Comparison of ENCODE assay signal across 15 cellular contexts in the genomic region with DNA sequence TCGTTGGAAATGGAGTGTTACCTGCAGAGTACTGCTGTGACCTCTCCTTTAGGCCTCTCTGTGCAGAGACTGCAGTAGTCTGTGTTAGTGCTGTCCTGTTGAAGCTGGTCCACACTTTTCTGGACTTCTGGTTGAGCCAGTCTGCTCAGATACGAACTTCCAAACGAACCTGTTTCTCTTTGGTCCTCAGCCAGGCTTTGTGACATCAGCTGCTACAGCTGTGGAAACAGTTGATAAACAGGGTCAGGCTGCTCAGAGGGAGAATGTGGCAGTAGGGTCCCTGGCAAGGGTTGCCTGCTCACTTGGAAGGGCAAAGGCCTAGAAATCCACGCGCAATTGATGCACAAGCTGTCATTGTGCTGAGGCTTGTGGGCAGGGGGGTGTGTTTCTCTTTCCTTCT.
A peak's percentile ranks its signal among the peaks of the same experiment; 100 is the strongest.
DNase-seq lines count a peak whose midpoint lies in the region; ATAC-seq, FAIRE-seq and TF ChIP-seq lines count a peak whose summit lies in the region.
"Had no signal": no experiment of that assay in that cellular context is flagged by ENCODE, and none has a peak within 500 bp of the region (broad histone marks: within the 10 kb centered on the region; RNA-seq: fewer than 3 reads in every experiment).

No MANE protein-coding gene starts in this region.

- TF ChIP-seq CTCF in PC-3 (conservative IDR thresholded peaks at IDR 0.05; ENCODE audit: low read depth, low read length) (no peak), kidney (IDR thresholded peaks at IDR 0.05; ENCODE audit: borderline replicate concordance, extremely low read depth, insufficient read depth) (no peak)

- ATAC-seq in PC-3, result peak; percentile 52
- ATAC-seq in HG03457 (IDR thresholded peaks at IDR 0.05; ENCODE audit: unreplicated experiment), result no peak
- no peak for ATAC-seq in stimulated activated naive B cell treated with anti-CD40 and anti-IgM and Interleukin-4, amounts not matched to agents 10 μg/mL and 1 μg/mL and 100 μg/mL, for 72 hours (replicated peaks)
- no peak for ATAC-seq in HG03378 (IDR thresholded peaks at IDR 0.05; ENCODE audit: unreplicated experiment)
- ATAC-seq: activated CD8-positive, alpha-beta T cell treated with anti-CD3 and anti-CD28 coated beads, Interleukin-2, amount 10 ng/mL, durations not matched to agents 7 days and 5 days; stimulated activated naive CD8-positive, alpha-beta T cell treated with anti-CD3 and anti-CD28 coated beads, Interleukin-15, amount 100 ng/mL, for 72 hours had no signal

- no peaks in the 10 kb centered on the region for H3F3A ChIP-seq in PC-3 (ENCODE audit: low read length, unreplicated experiment)

- H3K36me3 ChIP-seq in PC-3 (ENCODE audit: low read depth, low read length), result no peaks in the 10 kb centered on the region
- no peaks in the 10 kb centered on the region for H3K36me3 ChIP-seq in kidney (ENCODE audit: control insufficient read depth in 1 of 2, insufficient read depth in 2 of 2, low read length in 2 of 2)
- H3K36me3 ChIP-seq: esophagus muscularis mucosa had no signal

- H3K4me1 Mint-ChIP-seq in stimulated activated naive B cell treated with anti-CD40 and anti-IgM and Interleukin-4, amounts not matched to agents 10 μg/mL and 1 μg/mL and 100 μg/mL, for 72 hours, result no peaks in the 10 kb centered on the region
- H3K4me1 Mint-ChIP-seq: central memory CD8-positive, alpha-beta T cell; stimulated activated naive CD8-positive, alpha-beta T cell treated with anti-CD3 and anti-CD28 coated beads, Interleukin-15, amount 100 ng/mL, for 72 hours had no signal

- H4K20me1 ChIP-seq in PC-3 (ENCODE audit: low read length), result no peaks in the 10 kb centered on the region

- H2AFZ ChIP-seq in PC-3 (ENCODE audit: low read length), result no peak overlapping the region

- intact Hi-C loops in PC-3 (cut with micrococcal nuclease), result no loop called here
- intact Hi-C loops in kidney (cut with DNase I), result no loop called here

- no peaks in the 10 kb centered on the region for H3K9me2 ChIP-seq in PC-3 (replicated peaks; ENCODE audit: low read length)

- H3K9me3 Mint-ChIP-seq in stimulated activated naive B cell treated with anti-CD40 and anti-IgM and Interleukin-4, amounts not matched to agents 10 μg/mL and 1 μg/mL and 100 μg/mL, for 72 hours, result no peaks in the 10 kb centered on the region
- H3K9me3 Mint-ChIP-seq: central memory CD8-positive, alpha-beta T cell; stimulated activated naive CD8-positive, alpha-beta T cell treated with anti-CD3 and anti-CD28 coated beads, Interleukin-15, amount 100 ng/mL, for 72 hours had no signal

- H3K79me2 ChIP-seq in PC-3 (ENCODE audit: low read length), result no peaks in the 10 kb centered on the region

- no peak overlapping the region for H3K9ac ChIP-seq in PC-3 (ENCODE audit: low read length)
- no peak overlapping the region for H3K9ac ChIP-seq in kidney (ENCODE audit: low read length in 2 of 2)
- H3K9ac ChIP-seq: KMS-11 had no signal

- H3K36me3 Mint-ChIP-seq in stimulated activated naive B cell treated with anti-CD40 and anti-IgM and Interleukin-4, amounts not matched to agents 10 μg/mL and 1 μg/mL and 100 μg/mL, for 72 hours, result no peaks in the 10 kb centered on the region

- DNase-seq in ELF-1 (ENCODE audit: low read depth, low spot score) (peak; percentile 57), PC-3 (peak; percentile 84), kidney (no peak), renal cortical epithelial cell (ENCODE audit: low read depth) (peak; percentile 33)
- DNase-seq in stimulated activated naive B cell treated with anti-CD40 and anti-IgM and Interleukin-4, amounts not matched to agents 10 μg/mL and 1 μg/mL and 100 μg/mL, for 72 hours, result no peak
- DNase-seq: activated CD8-positive, alpha-beta T cell treated with anti-CD3 and anti-CD28 coated beads, Interleukin-2, amount 10 ng/mL, durations not matched to agents 7 days and 5 days; activated naive CD4-positive, alpha-beta T cell; NCI-H2081 treated with DMSO at 0.1 percent for 48 hours; stimulated activated naive CD8-positive, alpha-beta T cell treated with anti-CD3 and anti-CD28 coated beads, Interleukin-15, amount 100 ng/mL, for 72 hours; T-helper 9 cell had no signal

- H3K27ac Mint-ChIP-seq in stimulated activated naive B cell treated with anti-CD40 and anti-IgM and Interleukin-4, amounts not matched to agents 10 μg/mL and 1 μg/mL and 100 μg/mL, for 72 hours, result no peak overlapping the region
- H3K27ac Mint-ChIP-seq: activated CD8-positive, alpha-beta T cell treated with anti-CD3 and anti-CD28 coated beads, Interleukin-2, amount 10 ng/mL, durations not matched to agents 7 days and 5 days; stimulated activated naive CD8-positive, alpha-beta T cell treated with anti-CD3 and anti-CD28 coated beads, Interleukin-15, amount 100 ng/mL, for 72 hours had no signal

- H3K4me1 ChIP-seq in PC-3 (ENCODE audit: insufficient read depth, low read length) (peaks cover 16% of the 10 kb centered on the region), kidney (ENCODE audit: control insufficient read depth in 1 of 2, insufficient read depth in 1 of 2, low read depth in 1 of 2, low read length in 2 of 2) (peaks cover 7 to 17% of the 10 kb centered on the region in 2 donors)

- BruUV-seq in PC-3 (replicated peaks; lab: Mats Ljungman, UMichigan), result no TSS peak

- peaks cover 28 to 31% of the 10 kb centered on the region in 2 donors for H3K27me3 Mint-ChIP-seq in stimulated activated naive B cell treated with anti-CD40 and anti-IgM and Interleukin-4, amounts not matched to agents 10 μg/mL and 1 μg/mL and 100 μg/mL, for 72 hours

- no peak for FAIRE-seq in kidney (lab: Jason Lieb, UNC)

- peak overlapping the region; percentile 45 for H3K4me2 ChIP-seq in PC-3 (ENCODE audit: low read length)
- H3K4me2 ChIP-seq: KMS-11 had no signal

- no peak overlapping the region for H3K4me3 Mint-ChIP-seq in stimulated activated naive B cell treated with anti-CD40 and anti-IgM and Interleukin-4, amounts not matched to agents 10 μg/mL and 1 μg/mL and 100 μg/mL, for 72 hours
- H3K4me3 Mint-ChIP-seq: activated CD8-positive, alpha-beta T cell treated with anti-CD3 and anti-CD28 coated beads, Interleukin-2, amount 10 ng/mL, durations not matched to agents 7 days and 5 days; central memory CD8-positive, alpha-beta T cell; stimulated activated naive CD8-positive, alpha-beta T cell treated with anti-CD3 and anti-CD28 coated beads, Interleukin-15, amount 100 ng/mL, for 72 hours had no signal

- H3K4me3 ChIP-seq in PC-3 (ENCODE audit: low read length) (no peak overlapping the region), kidney (ENCODE audit: low read length in 2 of 2) (no peak overlapping the region)
- H3K4me3 ChIP-seq: esophagus muscularis mucosa had no signal

- H3K27me3 ChIP-seq in PC-3 (ENCODE audit: low read length), result no peaks in the 10 kb centered on the region
- H3K27me3 ChIP-seq: esophagus muscularis mucosa had no signal

- H3K9me3 ChIP-seq in PC-3 (ENCODE audit: low read length) (no peaks in the 10 kb centered on the region), kidney (ENCODE audit: control insufficient read depth in 1 of 2, low read length in 2 of 2) (no peaks in the 10 kb centered on the region)
- H3K9me3 ChIP-seq: esophagus muscularis mucosa had no signal

- CTCF ChIA-PET in PC-3 (lab: Charles Lee), result no interaction called here

- H3K27ac ChIP-seq in PC-3 (ENCODE audit: low read length) (no peak overlapping the region), kidney (ENCODE audit: low read depth in 2 of 2, low read length in 2 of 2) (peak overlapping the region; percentile 36 to 38)
- H3K27ac ChIP-seq: esophagus muscularis mucosa, KMS-11 had no signal

- POLR2A ChIA-PET in PC-3 (lab: Charles Lee; ENCODE audit: unreplicated experiment), result no interaction called here

Comparison
In these comparisons a context has a peak if more than half of its experiments do, and no peak if none do; other contexts are left out.
1. DNase-seq: peak in ELF-1 (single experiment), PC-3 (single experiment) and renal cortical epithelial cell (single experiment); none in kidney (single experiment) and stimulated activated naive B cell treated with anti-CD40 and anti-IgM and Interleukin-4, amounts not matched to agents 10 μg/mL and 1 μg/mL and 100 μg/mL, for 72 hours (single experiment).